In the genomic region with DNA sequence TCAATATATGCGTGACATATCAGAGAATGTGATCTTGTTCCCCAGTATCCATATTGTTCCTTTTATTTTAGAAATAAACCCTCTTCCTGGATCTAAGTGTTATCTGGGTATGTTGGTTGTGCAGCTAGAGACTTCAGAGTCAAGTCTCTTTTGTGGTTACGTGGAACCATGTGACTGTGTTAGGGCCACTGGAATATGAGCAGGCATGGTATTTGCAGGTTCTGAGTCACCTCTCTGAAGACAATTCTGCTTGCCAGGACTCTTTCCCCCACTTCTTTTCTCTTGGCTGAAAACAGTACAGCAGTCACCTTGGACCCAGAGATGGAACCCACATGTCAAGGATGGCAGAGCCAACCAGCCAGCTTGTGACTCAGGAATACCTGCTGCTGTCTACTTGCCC, we compare ENCODE assay signal across 20 cellular contexts. TPM values are rescaled to one million over a fixed set of nuclear protein-coding genes. Genes with fewer than 3 reads are reported as not detected.
"Had no signal": no experiment of that assay in that cellular context is flagged by ENCODE, and none has a peak within 500 bp of the region (broad histone marks: within the 10 kb centered on the region; RNA-seq: fewer than 3 reads in every experiment).

No MANE protein-coding gene starts in this region.

- H3K27ac Mint-ChIP-seq: activated CD4-positive, alpha-beta memory T cell treated with anti-CD3 and anti-CD28 coated beads, Interleukin-2, amount 10 ng/mL, durations not matched to agents 7 days and 5 days; activated naive CD8-positive, alpha-beta T cell treated with anti-CD3 and anti-CD28 coated beads for 36 hours; naive B cell; T-helper 2 cell treated with Interferon-gamma antibody and Interleukin-4, amounts not matched to agents 5 μg/mL and 100 μg/mL, for 36 hours; type B pancreatic cell had no signal

- H3K9me3 Mint-ChIP-seq: activated CD4-positive, alpha-beta memory T cell treated with anti-CD3 and anti-CD28 coated beads, Interleukin-2, amount 10 ng/mL, durations not matched to agents 7 days and 5 days; activated naive CD8-positive, alpha-beta T cell treated with anti-CD3 and anti-CD28 coated beads for 36 hours; naive B cell; T-helper 2 cell treated with Interferon-gamma antibody and Interleukin-4, amounts not matched to agents 5 μg/mL and 100 μg/mL, for 36 hours; type B pancreatic cell had no signal

- H2AFZ ChIP-seq: hepatocyte had no signal

- H3K36me3 ChIP-seq: neutrophil had no signal

- H3K4me3 ChIP-seq: hepatocyte, smooth muscle cell had no signal

- H3K36me3 Mint-ChIP-seq: activated naive CD8-positive, alpha-beta T cell treated with anti-CD3 and anti-CD28 coated beads for 36 hours; naive B cell; type B pancreatic cell had no signal

- FAIRE-seq: kidney had no signal

- DNase-seq: activated CD4-positive, alpha-beta memory T cell treated with anti-CD3 and anti-CD28 coated beads, Interleukin-2, amount 10 ng/mL, durations not matched to agents 7 days and 5 days; activated CD4-positive, alpha-beta T cell treated with anti-CD3 and anti-CD28 coated beads for 1 hour; activated gamma-delta T cell; activated naive CD8-positive, alpha-beta T cell treated with anti-CD3 and anti-CD28 coated beads for 36 hours; activated T-cell treated with anti-CD3 and anti-CD28 coated beads, Interleukin-2, amount 50 U/mL, for 48 hours; anterior cingulate cortex; caudate nucleus; cortex of kidney; effector CD8-positive, alpha-beta T cell; erythroblast; kidney; midbrain; naive B cell; right cardiac atrium; SW 1271 had no signal

- H3K4me2 ChIP-seq: hepatocyte, smooth muscle cell had no signal

- H3K9me3 ChIP-seq: neutrophil had no signal

- H3K27me3 ChIP-seq: hepatocyte, neutrophil had no signal

- H3K79me2 ChIP-seq: hepatocyte had no signal

- H3K27ac ChIP-seq: hepatocyte, neutrophil had no signal

- H3K27me3 Mint-ChIP-seq: type B pancreatic cell had no signal

- H3K4me3 Mint-ChIP-seq: activated CD4-positive, alpha-beta memory T cell treated with anti-CD3 and anti-CD28 coated beads, Interleukin-2, amount 10 ng/mL, durations not matched to agents 7 days and 5 days; activated naive CD8-positive, alpha-beta T cell treated with anti-CD3 and anti-CD28 coated beads for 36 hours; naive B cell; T-helper 2 cell treated with Interferon-gamma antibody and Interleukin-4, amounts not matched to agents 5 μg/mL and 100 μg/mL, for 36 hours; type B pancreatic cell had no signal

- H3K4me1 Mint-ChIP-seq: activated CD4-positive, alpha-beta memory T cell treated with anti-CD3 and anti-CD28 coated beads, Interleukin-2, amount 10 ng/mL, durations not matched to agents 7 days and 5 days; activated naive CD8-positive, alpha-beta T cell treated with anti-CD3 and anti-CD28 coated beads for 36 hours; naive B cell had no signal

- ATAC-seq: right cardiac atrium had no signal

RNA-seq across cellular contexts. Expression of a gene that starts 59.7 kb away (rescaled TPM):
- total RNA-seq: activated CD4-positive, alpha-beta memory T cell treated with anti-CD3 and anti-CD28 coated beads, Interleukin-2, amount 10 ng/mL, durations not matched to agents 7 days and 5 days; activated naive CD8-positive, alpha-beta T cell treated with anti-CD3 and anti-CD28 coated beads for 36 hours; right cardiac atrium had no signal
- polyA plus RNA-seq: smooth muscle cell had no signal
